ENCODE assay signal across 9 cellular contexts in genomic region chr2:216139884-216140283, GRCh38. TPM values are rescaled to one million over a fixed set of nuclear protein-coding genes. Genes with fewer than 3 reads are reported as not detected.
DNase-seq lines count a peak whose midpoint lies in the region; ATAC-seq and TF ChIP-seq lines count a peak whose summit lies in the region.
"Had no signal": no experiment of that assay in that cellular context is flagged by ENCODE, and none has a peak within 500 bp of the region (broad histone marks: within the 10 kb centered on the region; RNA-seq: fewer than 3 reads in every experiment).

No MANE protein-coding gene starts in this region.

- no peaks in the 10 kb centered on the region for H3K9me3 ChIP-seq in ascending aorta
- H3K9me3 ChIP-seq: thoracic aorta had no signal

- no peak overlapping the region for H3K27ac Mint-ChIP-seq in stimulated activated naive CD8-positive, alpha-beta T cell treated with anti-CD3 and anti-CD28 coated beads, Interleukin-15, amount 100 ng/mL, for 72 hours

- no peaks in the 10 kb centered on the region for H3K27me3 Mint-ChIP-seq in stimulated activated naive CD8-positive, alpha-beta T cell treated with anti-CD3 and anti-CD28 coated beads, Interleukin-15, amount 100 ng/mL, for 72 hours

- H3K36me3 ChIP-seq in ascending aorta = peaks cover 61 to 95% of the 10 kb centered on the region in 2 donors

- peak; percentile 32 for TF ChIP-seq CTCF in fibroblast of pulmonary artery (IDR thresholded peaks at IDR 0.05; ENCODE audit: low read length, missing control alignments)
- no peak for TF ChIP-seq CTCF in ascending aorta (IDR thresholded peaks at IDR 0.05)

- peak; percentile 66 for ATAC-seq in stimulated activated naive CD8-positive, alpha-beta T cell treated with anti-CD3 and anti-CD28 coated beads, Interleukin-15, amount 100 ng/mL, for 72 hours
- no peak for ATAC-seq in stimulated activated naive CD8-positive, alpha-beta T cell treated with anti-CD3 and anti-CD28 coated beads, Interleukin-15, Interleukin-2, amounts not matched to agents 100 U/mL and 50 U/mL, for 24 hours
- no peak for ATAC-seq in GM18517 (IDR thresholded peaks at IDR 0.05; ENCODE audit: unreplicated experiment)

- H3K27me3 ChIP-seq in ascending aorta = no peaks in the 10 kb centered on the region

- peaks cover 46% of the 10 kb centered on the region for H3K4me1 Mint-ChIP-seq in stimulated activated naive CD8-positive, alpha-beta T cell treated with anti-CD3 and anti-CD28 coated beads, Interleukin-15, amount 100 ng/mL, for 72 hours

- no peak overlapping the region for H3K4me3 Mint-ChIP-seq in stimulated activated naive CD8-positive, alpha-beta T cell treated with anti-CD3 and anti-CD28 coated beads, Interleukin-15, amount 100 ng/mL, for 72 hours

- H3K9me3 Mint-ChIP-seq in stimulated activated naive CD8-positive, alpha-beta T cell treated with anti-CD3 and anti-CD28 coated beads, Interleukin-15, amount 100 ng/mL, for 72 hours = no peaks in the 10 kb centered on the region

- intact Hi-C loops in ascending aorta (cut with DNase I) = no loop called here

- DNase-seq in stimulated activated naive CD8-positive, alpha-beta T cell treated with anti-CD3 and anti-CD28 coated beads, Interleukin-15, amount 100 ng/mL, for 72 hours = no peak
- no peak for DNase-seq in stimulated activated naive CD8-positive, alpha-beta T cell treated with anti-CD3 and anti-CD28 coated beads, Interleukin-15, Interleukin-2, amounts not matched to agents 100 U/mL and 50 U/mL, for 24 hours
- DNase-seq in T-helper 1 cell = peak in 4 of 5 donors; percentile 10 to 47 (median 26)
- DNase-seq in fibroblast of pulmonary artery (ENCODE audit: low read depth) = peak; percentile 13
- DNase-seq in NCI-H2107 (lab: John Stamatoyannopoulos, UW) = no peak
- DNase-seq in ascending aorta (ENCODE audit: low spot score in 2 of 2) = no peak
- no peak for DNase-seq in NCI-H2171 (lab: John Stamatoyannopoulos, UW)

- no peak overlapping the region for H3K27ac ChIP-seq in ascending aorta
- H3K27ac ChIP-seq: thoracic aorta had no signal

- H3K4me3 ChIP-seq in fibroblast of pulmonary artery (replicated peaks; ENCODE audit: low read depth, low read length) (no peak overlapping the region), ascending aorta (no peak overlapping the region)
- H3K4me3 ChIP-seq: thoracic aorta had no signal

- H3K4me1 ChIP-seq in ascending aorta = no peaks in the 10 kb centered on the region

RNA-seq across cellular contexts. Expression of gene XRCC5, which starts 30.7 kb away (rescaled TPM):
- total RNA-seq in ascending aorta = 45.4 TPM

RNA-seq across cellular contexts. Expression of gene TMEM169, which starts 58.2 kb away (rescaled TPM):
- 7.3 TPM for total RNA-seq in ascending aorta
- total RNA-seq: thoracic aorta had no signal

RNA-seq across cellular contexts. Expression of gene PECR, which starts 58.3 kb away (rescaled TPM):
- 32.2 TPM for total RNA-seq in ascending aorta

Comparison
In these comparisons a context has a peak if more than half of its experiments do, and no peak if none do; other contexts are left out.
1. DNase-seq: peak in T-helper 1 cell (4 of 5) and fibroblast of pulmonary artery (single experiment); none in stimulated activated naive CD8-positive, alpha-beta T cell treated with anti-CD3 and anti-CD28 coated beads, Interleukin-15, amount 100 ng/mL, for 72 hours (0 of 2), stimulated activated naive CD8-positive, alpha-beta T cell treated with anti-CD3 and anti-CD28 coated beads, Interleukin-15, Interleukin-2, amounts not matched to agents 100 U/mL and 50 U/mL, for 24 hours (single experiment), NCI-H2107 (single experiment), ascending aorta (0 of 2) and NCI-H2171 (single experiment).